ENCODE assay signal across 20 cellular contexts in the genomic region with DNA sequence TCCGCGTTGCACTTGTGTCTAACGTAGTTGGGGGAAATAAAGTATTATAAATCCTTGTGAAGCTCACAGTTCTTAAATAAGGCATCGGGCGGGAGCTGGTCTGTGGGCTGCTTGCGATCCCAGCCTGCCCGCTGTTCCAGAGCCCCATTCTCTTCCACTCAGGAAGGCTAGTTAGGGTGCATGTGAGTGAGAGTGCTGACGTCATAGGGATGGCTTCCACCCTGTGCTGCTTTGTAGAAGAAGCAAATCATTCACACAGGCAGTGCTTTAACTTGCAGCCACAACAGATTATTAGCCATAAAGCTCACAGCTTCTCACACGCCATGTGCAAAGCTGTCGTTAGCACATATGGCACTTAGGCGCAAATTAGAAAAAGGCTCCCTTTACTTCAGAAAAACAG.
A peak's percentile ranks its signal among the peaks of the same experiment; 100 is the strongest.
DNase-seq lines count a peak whose midpoint lies in the region; TF ChIP-seq lines count a peak whose summit lies in the region.
"Had no signal": no experiment of that assay in that cellular context is flagged by ENCODE, and none has a peak within 500 bp of the region (broad histone marks: within the 10 kb centered on the region; RNA-seq: fewer than 3 reads in every experiment).

No MANE protein-coding gene starts in this region.

- H3K4me3 ChIP-seq in AG10803 (ENCODE audit: low read length), result no peak overlapping the region
- H3K4me3 ChIP-seq in fibroblast of the aortic adventitia (ENCODE audit: low read depth, low read length), result no peak overlapping the region
- no peak overlapping the region for H3K4me3 ChIP-seq in osteoblast (ENCODE audit: insufficient read depth, low read length)

- no peak overlapping the region for H2AFZ ChIP-seq in osteoblast (ENCODE audit: low read length)
- H2AFZ ChIP-seq: parathyroid adenoma had no signal

- no peak overlapping the region for H3K4me2 ChIP-seq in osteoblast (ENCODE audit: insufficient read depth, low read length)

- DNase-seq in AG10803 (ENCODE audit: low read depth) (peak; percentile 73), NCI-H2227 (lab: John Stamatoyannopoulos, UW; ENCODE audit: unreplicated experiment) (peak; percentile 57), fibroblast of the aortic adventitia (ENCODE audit: low read depth) (peak; percentile 52), osteoblast (ENCODE audit: insufficient read length, low spot score, missing footprints) (peak; percentile 18), T-helper 2 cell (no peak), glomerular visceral epithelial cell (ENCODE audit: extremely low spot score) (no peak), T1000 (lab: John Stamatoyannopoulos, UW) (no peak), NOMO-1 treated with DMSO at 0.1 percent for 48 hours (lab: John Stamatoyannopoulos, UW; ENCODE audit: unreplicated experiment) (no peak)
- DNase-seq: activated CD4-positive, CD25-positive, alpha-beta regulatory T cell; activated CD8-positive, alpha-beta memory T cell treated with anti-CD3 and anti-CD28 coated beads, Interleukin-2, amount 10 ng/mL, durations not matched to agents 7 days and 5 days; activated gamma-delta T cell treated with Interleukin-2 at 50 U/mL for 16 hours; brain microvascular endothelial cell; CD8-positive, alpha-beta memory T cell; left cardiac atrium; NCI-H1436 treated with DMSO at 0.1 percent for 48 hours; NCI-H226; stimulated activated naive CD4-positive, alpha-beta T cell treated with Interleukin-2 at 50 U/mL for 16 hours; T-helper 17 cell had no signal

- H3K36me3 ChIP-seq in osteoblast (ENCODE audit: insufficient read depth, low read length), result no peaks in the 10 kb centered on the region
- H3K36me3 ChIP-seq: brain microvascular endothelial cell had no signal

- no peak overlapping the region for H3K27ac ChIP-seq in osteoblast (ENCODE audit: low read depth, low read length)
- H3K27ac ChIP-seq: brain microvascular endothelial cell, epithelial cell of prostate, parathyroid adenoma had no signal

- H3K9me3 ChIP-seq in osteoblast (ENCODE audit: low read depth, low read length), result no peaks in the 10 kb centered on the region

- TF ChIP-seq CTCF in AG10803 (conservative IDR thresholded peaks at IDR 0.05; ENCODE audit: low read length) (no peak), fibroblast of the aortic adventitia (IDR thresholded peaks at IDR 0.05; ENCODE audit: insufficient read depth, low read length) (no peak), osteoblast (IDR thresholded peaks at IDR 0.05; ENCODE audit: extremely low read depth, low read depth, low read length) (no peak)

- H3K79me2 ChIP-seq in osteoblast (ENCODE audit: insufficient read depth, low read length), result peaks cover 6% of the 10 kb centered on the region
- H3K79me2 ChIP-seq: parathyroid adenoma had no signal

- peaks cover 6% of the 10 kb centered on the region for H4K20me1 ChIP-seq in osteoblast (ENCODE audit: insufficient read depth, low read length)

- H3K27me3 ChIP-seq in osteoblast (ENCODE audit: insufficient read depth, low read length), result no peaks in the 10 kb centered on the region
- H3K27me3 ChIP-seq: brain microvascular endothelial cell had no signal

- peaks cover 20% of the 10 kb centered on the region for H3K4me1 ChIP-seq in osteoblast (ENCODE audit: insufficient read depth, low read length)
- H3K4me1 ChIP-seq: parathyroid adenoma had no signal

Comparison
In these comparisons a context has a peak if more than half of its experiments do, and no peak if none do; other contexts are left out.
1. DNase-seq: peak in AG10803 (single experiment), NCI-H2227 (single experiment), fibroblast of the aortic adventitia (single experiment) and osteoblast (single experiment); none in T-helper 2 cell (0 of 5), glomerular visceral epithelial cell (single experiment), T1000 (single experiment) and NOMO-1 treated with DMSO at 0.1 percent for 48 hours (single experiment).